24 cellular contexts compared by ENCODE assay signal in the genomic region with DNA sequence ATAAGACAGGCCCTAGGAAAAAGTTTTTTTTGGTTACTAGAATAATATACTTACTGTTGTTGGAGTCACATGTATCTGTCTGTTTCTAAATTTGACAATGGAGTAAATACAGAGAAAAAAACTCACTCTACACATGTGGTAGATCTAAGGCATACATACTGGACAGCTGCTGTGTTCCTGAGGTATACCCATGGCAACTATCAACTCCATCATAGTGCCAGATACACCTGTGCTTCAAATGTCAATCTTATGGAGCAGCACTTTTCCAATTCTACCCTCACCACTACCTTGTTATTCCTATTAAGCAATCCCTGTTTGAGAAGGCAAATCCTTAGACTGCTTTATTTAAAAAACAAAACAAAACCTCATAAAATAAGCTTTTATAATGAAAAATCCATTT.
"Had no signal": no experiment of that assay in that cellular context is flagged by ENCODE, and none has a peak within 500 bp of the region (broad histone marks: within the 10 kb centered on the region; RNA-seq: fewer than 3 reads in every experiment).

No MANE protein-coding gene starts in this region.

- H3K9ac ChIP-seq: KMS-11, SK-N-SH had no signal

- DNase-seq: Kasumi-1, MM.1S, NCI-H1092 treated with DMSO at 0.1 percent for 48 hours, NCI-H1436, NCI-H187, NCI-H2029, NCI-H2081 treated with DMSO at 0.1 percent for 48 hours, NCI-H2171, NCI-H226, NCI-H446, NCI-H510A, NCI-H524 treated with DMSO at 0.1 percent for 48 hours, NCI-H69, NCI-H774, Right ventricle myocardium superior, RPMI8226, SIG-M5, SK-N-SH, SW 1271 had no signal

- ATAC-seq: K562 had no signal

- H3K4me2 ChIP-seq: KMS-11, SK-N-SH had no signal

- H3K27me3 ChIP-seq: SJSA1 had no signal

- H3K4me3 ChIP-seq: K562, SJSA1 had no signal

- H3K27ac ChIP-seq: HL-60, KMS-11, SJSA1 had no signal

- H3K9me3 ChIP-seq: SJSA1, SK-N-SH had no signal

- H3K27me3 Mint-ChIP-seq: IgD-negative memory B cell had no signal

- H3K4me3 Mint-ChIP-seq: IgD-negative memory B cell had no signal

- H3K27ac Mint-ChIP-seq: IgD-negative memory B cell had no signal

- H3K9me3 Mint-ChIP-seq: IgD-negative memory B cell had no signal
